Comparison of ENCODE assay signal across 18 cellular contexts in the genomic region with DNA sequence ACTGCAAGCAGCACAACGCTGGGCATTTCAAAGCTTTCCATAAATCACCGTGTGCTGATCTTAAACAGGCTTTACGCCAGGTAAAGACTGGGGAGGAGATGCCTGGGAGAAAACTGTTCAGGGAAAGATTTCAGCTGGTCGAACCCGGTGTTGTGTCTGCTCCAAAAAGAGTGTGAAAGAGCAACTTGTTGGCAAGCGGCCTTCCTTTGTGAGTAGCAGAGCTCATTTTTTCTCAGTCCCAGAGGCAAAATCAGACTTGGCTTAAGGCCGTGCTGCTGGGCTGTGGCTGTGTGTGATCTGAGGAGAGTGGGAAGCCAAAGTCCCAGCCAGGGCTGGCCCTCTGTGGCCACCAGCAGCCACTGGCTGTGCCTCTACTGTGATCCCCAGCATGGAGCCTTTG.
A peak's percentile ranks its signal among the peaks of the same experiment; 100 is the strongest.
DNase-seq lines count a peak whose midpoint lies in the region; TF ChIP-seq lines count a peak whose summit lies in the region.
"Had no signal": no experiment of that assay in that cellular context is flagged by ENCODE, and none has a peak within 500 bp of the region (broad histone marks: within the 10 kb centered on the region; RNA-seq: fewer than 3 reads in every experiment).

No MANE protein-coding gene starts in this region.

- no peak overlapping the region for H3K4me2 ChIP-seq in PC-9
- H3K4me2 ChIP-seq: KMS-11 had no signal

- no peaks in the 10 kb centered on the region for H3K79me2 ChIP-seq in PC-9 (ENCODE audit: low read depth)

- CTCF ChIA-PET in PC-9 (lab: Charles Lee), result no interaction called here

- peak overlapping the region in 2 of 3 experiments; percentile 12 to 65 for H3K27ac Mint-ChIP-seq in nephron
- H3K27ac Mint-ChIP-seq in activated T-helper 1 cell treated with anti-CD3 and anti-CD28 coated beads, Interleukin-12 subunit alpha, Interleukin-12 subunit beta, Interleukin-2, Interleukin-4 antibody, amounts not matched to agents 30 ng/mL and 10 ng/mL and 1 ng/mL, durations not matched to agents 14 hours and 24 hours and 36 hours, result no peak overlapping the region

- POLR2A ChIA-PET in PC-9 (lab: Charles Lee; ENCODE audit: unreplicated experiment), result no interaction called here

- H3K27ac ChIP-seq in tibial artery (no peak overlapping the region), PC-9 (no peak overlapping the region)
- H3K27ac ChIP-seq: cardiac muscle cell, KMS-11, SJSA1 had no signal

- H3K4me3 Mint-ChIP-seq in nephron, result peak overlapping the region in 1 of 3 experiments; percentile 0
- H3K4me3 Mint-ChIP-seq in activated T-helper 1 cell treated with anti-CD3 and anti-CD28 coated beads, Interleukin-12 subunit alpha, Interleukin-12 subunit beta, Interleukin-2, Interleukin-4 antibody, amounts not matched to agents 30 ng/mL and 10 ng/mL and 1 ng/mL, durations not matched to agents 14 hours and 24 hours and 36 hours, result no peak overlapping the region

- DNase-seq in amygdala (lab: John Stamatoyannopoulos, UW) (peak in 31 of 56 donors; percentile 2 to 62 (median 21)), head of caudate nucleus (peak in 34 of 42 donors; percentile 6 to 71 (median 42)), tibial artery (peak; percentile 64 to 73), SK-N-DZ (ENCODE audit: low spot score) (no peak), PC-9 (no peak), NCI-H1092 treated with DMSO at 0.1 percent for 48 hours (lab: John Stamatoyannopoulos, UW) (no peak)
- no peak for DNase-seq in activated T-helper 1 cell treated with anti-CD3 and anti-CD28 coated beads, Interleukin-12 subunit alpha, Interleukin-12 subunit beta, Interleukin-2, Interleukin-4 antibody, amounts not matched to agents 30 ng/mL and 10 ng/mL and 1 ng/mL, durations not matched to agents 14 hours and 24 hours and 36 hours (ENCODE audit: low spot score)
- DNase-seq: activated naive CD4-positive, alpha-beta T cell; effector memory CD4-positive, alpha-beta T cell; foreskin melanocyte; islet precursor cell; NCI-H1417; NCI-H226; T1000 had no signal

- H3F3A ChIP-seq in PC-9 (ENCODE audit: insufficient read depth, low read depth), result no peaks in the 10 kb centered on the region

- H3K4me1 ChIP-seq in tibial artery, result peaks cover 0 to 26% (median 13%) of the 10 kb centered on the region in 4 donors
- no peaks in the 10 kb centered on the region; the same call in 1 of the 2 replicates for H3K4me1 ChIP-seq in PC-9 (replicated peaks; ENCODE audit: insufficient read depth)
- H3K4me1 ChIP-seq: SJSA1 had no signal

- no peaks in the 10 kb centered on the region for H3K36me3 ChIP-seq in tibial artery
- no peaks in the 10 kb centered on the region for H3K36me3 ChIP-seq in PC-9 (ENCODE audit: low read depth)
- H3K36me3 ChIP-seq: cardiac muscle cell, SJSA1 had no signal

- H3K27me3 ChIP-seq in tibial artery (no peaks in the 10 kb centered on the region), PC-9 (ENCODE audit: insufficient read depth, low read depth) (no peaks in the 10 kb centered on the region)
- H3K27me3 ChIP-seq: cardiac muscle cell, SJSA1 had no signal

- peaks cover 41% of the 10 kb centered on the region for H3K27me3 Mint-ChIP-seq in nephron (ENCODE audit: low read depth)
- peaks cover 5% of the 10 kb centered on the region for H3K27me3 Mint-ChIP-seq in activated T-helper 1 cell treated with anti-CD3 and anti-CD28 coated beads, Interleukin-12 subunit alpha, Interleukin-12 subunit beta, Interleukin-2, Interleukin-4 antibody, amounts not matched to agents 30 ng/mL and 10 ng/mL and 1 ng/mL, durations not matched to agents 14 hours and 24 hours and 36 hours (ENCODE audit: insufficient read depth)

- H3K4me3 ChIP-seq in tibial artery, result no peak overlapping the region
- H3K4me3 ChIP-seq in PC-9, result no peak overlapping the region
- H3K4me3 ChIP-seq: cardiac muscle cell, SJSA1 had no signal

- H3K4me1 Mint-ChIP-seq in nephron, result peaks cover 21% of the 10 kb centered on the region
- H3K4me1 Mint-ChIP-seq in activated T-helper 1 cell treated with anti-CD3 and anti-CD28 coated beads, Interleukin-12 subunit alpha, Interleukin-12 subunit beta, Interleukin-2, Interleukin-4 antibody, amounts not matched to agents 30 ng/mL and 10 ng/mL and 1 ng/mL, durations not matched to agents 14 hours and 24 hours and 36 hours (ENCODE audit: low read depth), result no peaks in the 10 kb centered on the region

- no peaks in the 10 kb centered on the region for H3K36me3 Mint-ChIP-seq in nephron (ENCODE audit: low read depth)
- H3K36me3 Mint-ChIP-seq in activated T-helper 1 cell treated with anti-CD3 and anti-CD28 coated beads, Interleukin-12 subunit alpha, Interleukin-12 subunit beta, Interleukin-2, Interleukin-4 antibody, amounts not matched to agents 30 ng/mL and 10 ng/mL and 1 ng/mL, durations not matched to agents 14 hours and 24 hours and 36 hours (ENCODE audit: low read depth), result no peaks in the 10 kb centered on the region

- TF ChIP-seq CTCF in nephron (IDR thresholded peaks at IDR 0.05; ENCODE audit: unreplicated experiment in 3 of 3), result no peak
- TF ChIP-seq CTCF in tibial artery (IDR thresholded peaks at IDR 0.05), result no peak
- TF ChIP-seq CTCF in PC-9 (conservative IDR thresholded peaks at IDR 0.05), result no peak

- H3K9me2 ChIP-seq in PC-9 (ENCODE audit: insufficient read depth), result no peaks in the 10 kb centered on the region

- intact Hi-C loops in head of caudate nucleus (cut with DNase I), result no loop called here
- intact Hi-C loops in tibial artery (cut with DNase I; ENCODE audit: low total_unique reads), result no loop called here
- intact Hi-C loops in activated T-helper 1 cell treated with anti-CD3 and anti-CD28 coated beads, Interleukin-12 subunit alpha, Interleukin-12 subunit beta, Interleukin-2, Interleukin-4 antibody, amounts not matched to agents 30 ng/mL and 10 ng/mL and 1 ng/mL, durations not matched to agents 14 hours and 24 hours and 36 hours (cut with micrococcal nuclease), result no loop called here
- intact Hi-C loops in PC-9 (cut with micrococcal nuclease; ENCODE audit: unreplicated experiment), result loop anchor here (10.0 kb wide), 1 partner anchor 1342 kb away; no protein-coding TSS in a partner anchor

- BruUV-seq in PC-9 (replicated peaks; lab: Mats Ljungman, UMichigan), result no TSS peak

- H3K9me3 Mint-ChIP-seq in nephron, result no peaks in the 10 kb centered on the region
- H3K9me3 Mint-ChIP-seq in activated T-helper 1 cell treated with anti-CD3 and anti-CD28 coated beads, Interleukin-12 subunit alpha, Interleukin-12 subunit beta, Interleukin-2, Interleukin-4 antibody, amounts not matched to agents 30 ng/mL and 10 ng/mL and 1 ng/mL, durations not matched to agents 14 hours and 24 hours and 36 hours, result no peaks in the 10 kb centered on the region

- H3K9me3 ChIP-seq in tibial artery (no peaks in the 10 kb centered on the region), PC-9 (ENCODE audit: insufficient read depth, low read depth) (no peaks in the 10 kb centered on the region)
- H3K9me3 ChIP-seq: SJSA1 had no signal

- no peak overlapping the region for H2AFZ ChIP-seq in PC-9

- no peaks in the 10 kb centered on the region for H4K20me1 ChIP-seq in PC-9 (ENCODE audit: insufficient read depth)

Comparison
In these comparisons a context has a peak if more than half of its experiments do, and no peak if none do; other contexts are left out.
1. DNase-seq: peak in amygdala (31 of 56), head of caudate nucleus (34 of 42) and tibial artery (2 of 2); none in SK-N-DZ (single experiment), activated T-helper 1 cell treated with anti-CD3 and anti-CD28 coated beads, Interleukin-12 subunit alpha, Interleukin-12 subunit beta, Interleukin-2, Interleukin-4 antibody, amounts not matched to agents 30 ng/mL and 10 ng/mL and 1 ng/mL, durations not matched to agents 14 hours and 24 hours and 36 hours (single experiment), PC-9 (0 of 2) and NCI-H1092 treated with DMSO at 0.1 percent for 48 hours (single experiment).